8 cellular contexts compared by ENCODE assay signal in genomic region chr12:111446044-111446581, GRCh38. TPM values are rescaled to one million over a fixed set of nuclear protein-coding genes. Genes with fewer than 3 reads are reported as not detected.
DNase-seq lines count a peak whose midpoint lies in the region; ATAC-seq, FAIRE-seq and TF ChIP-seq lines count a peak whose summit lies in the region.

No MANE protein-coding gene starts in this region.

- H3K27me3 ChIP-seq in liver (ENCODE audit: control insufficient read depth in 4 of 4, insufficient read depth in 4 of 4, low read length in 3 of 4) (no peaks in the 10 kb centered on the region), HepG2 (ENCODE audit: control insufficient read depth in 1 of 2, insufficient read depth in 2 of 2, low read length in 2 of 2) (no peaks in the 10 kb centered on the region; a peak in 1 of 5 replicates), smooth muscle cell (ENCODE audit: low read depth) (no peaks in the 10 kb centered on the region)

- H4K20me1 ChIP-seq in HepG2 (ENCODE audit: insufficient read depth, low read length) (0 out of 2 replicates have a peak, but pooled peaks cover 5% of the 10 kb centered on the region), smooth muscle cell (ENCODE audit: low read depth) (peaks cover 79% of the 10 kb centered on the region)

- peaks cover 52% of the 10 kb centered on the region for H3F3A ChIP-seq in smooth muscle cell (ENCODE audit: low read depth)

- TF ChIP-seq POLR2A in HepG2 (IDR thresholded peaks at IDR 0.05; ENCODE audit: insufficient read depth in 1 of 2, low read depth in 2 of 2, low read length in 2 of 2), result 0 out of 4 replicates have a peak, but pooled peaks of 1 of the 2 experiments have one; percentile 3

- intact Hi-C loops in HepG2 (cut with micrococcal nuclease; ENCODE audit: unreplicated experiment) (no loop called here), left cardiac atrium (cut with DNase I) (no loop called here)

- CTCF ChIA-PET in HepG2 (lab: Yijun Ruan, JAX; ENCODE audit: low intra/inter-chr PET ratio, low total read pairs), result no interaction called here

- in situ Hi-C loops in HepG2 (cut with HindIII; ENCODE audit: extremely low pct_ligation_motif_present, low pct_unique_long_range_greater_than_20kb), result no loop called here

- no peaks in the 10 kb centered on the region for H3K79me2 ChIP-seq in HepG2 (ENCODE audit: insufficient read depth, low read length)
- H3K79me2 ChIP-seq in smooth muscle cell (ENCODE audit: low read depth), result peaks cover 21% of the 10 kb centered on the region

- ATAC-seq in HepG2 (no peak), left cardiac atrium (peak; percentile 19 to 30), GM18867 (IDR thresholded peaks at IDR 0.05; ENCODE audit: unreplicated experiment) (no peak), GM21526 (IDR thresholded peaks at IDR 0.05; ENCODE audit: low FRiP score, unreplicated experiment) (no peak)

- TF ChIP-seq CTCF in liver (IDR thresholded peaks at IDR 0.05; ENCODE audit: low read depth, low read length, missing input control) (no peak), HepG2 (CRISPR knock-in tag; IDR thresholded peaks at IDR 0.05) (no peak), VCaP (conservative IDR thresholded peaks at IDR 0.05) (no peak), smooth muscle cell (IDR thresholded peaks at IDR 0.05; ENCODE audit: borderline replicate concordance, insufficient read depth, poor library complexity, severe bottlenecking) (no peak)

- no peak for TF ChIP-seq EP300 in HepG2 (IDR thresholded peaks at IDR 0.05; ENCODE audit: low read depth in 2 of 2, low read length in 2 of 2)
- no peak for TF ChIP-seq EP300 in HepG2 (CRISPR knock-in tag; IDR thresholded peaks at IDR 0.05; ENCODE audit: borderline replicate concordance)

- BruUV-seq in HepG2 (replicated peaks; lab: Mats Ljungman, UMichigan), result no TSS peak

- DNase-seq in HepG2 (ENCODE audit: low spot score) (no peak), left cardiac atrium (peak; percentile 65), smooth muscle cell (lab: John Stamatoyannopoulos, UW; ENCODE audit: unreplicated experiment) (no peak)
- no peak for DNase-seq in stimulated activated CD4-positive, alpha-beta T cell treated with anti-CD3 and anti-CD28 coated beads, Interleukin-15, amount 100 ng/mL, for 24 hours

- H3K36me3 ChIP-seq in liver (ENCODE audit: control insufficient read depth in 4 of 4, insufficient read depth in 3 of 4, low read depth in 1 of 4, low read length in 3 of 4), result peaks cover 11 to 29% (median 24%) of the 10 kb centered on the region in 4 donors
- H3K36me3 ChIP-seq in HepG2 (replicated peaks in 1 of 2; ENCODE audit: control insufficient read depth in 1 of 2, insufficient read depth in 2 of 2, low read length in 2 of 2), result peaks cover 42 to 86% of the 10 kb centered on the region in 2 experiments
- H3K36me3 ChIP-seq in smooth muscle cell (ENCODE audit: low read depth), result no peaks in the 10 kb centered on the region

- peaks cover 14 to 32% (median 27%) of the 10 kb centered on the region in 4 donors for H3K4me1 ChIP-seq in liver (ENCODE audit: control insufficient read depth in 4 of 4, insufficient read depth in 4 of 4, low read length in 3 of 4)
- no peaks in the 10 kb centered on the region for H3K4me1 ChIP-seq in HepG2 (ENCODE audit: insufficient read depth, low read length)
- peaks cover 15% of the 10 kb centered on the region for H3K4me1 ChIP-seq in smooth muscle cell (ENCODE audit: low read depth)

- no peak overlapping the region for H3K4me2 ChIP-seq in HepG2 (ENCODE audit: low read depth, low read length)
- peak overlapping the region; percentile 18 for H3K4me2 ChIP-seq in smooth muscle cell

- H3K9me3 ChIP-seq in liver (ENCODE audit: control insufficient read depth in 4 of 4, low read length in 3 of 4) (no peaks in the 10 kb centered on the region), HepG2 (ENCODE audit: low read length) (no peaks in the 10 kb centered on the region), smooth muscle cell (replicated peaks; ENCODE audit: low read depth) (no peaks in the 10 kb centered on the region)

- POLR2A ChIA-PET in HepG2 (lab: Yijun Ruan, JAX), result no interaction called here

- peak in 1 of 2 donors; percentile 48 for TF ChIP-seq RAD21 in liver (IDR thresholded peaks at IDR 0.05)
- TF ChIP-seq RAD21 in HepG2 (CRISPR knock-in tag; IDR thresholded peaks at IDR 0.05), result no peak

- H3K27ac ChIP-seq in liver (ENCODE audit: low read depth in 1 of 2, low read length in 2 of 2) (peak overlapping the region; percentile 61 to 84), HepG2 (ENCODE audit: extremely low read length, insufficient read depth, low read length) (no peak overlapping the region), VCaP (peak overlapping the region; percentile 85), smooth muscle cell (ENCODE audit: low read depth) (peak overlapping the region; percentile 71)

- no peak for FAIRE-seq in HepG2 (lab: Jason Lieb, UNC)

- peak overlapping the region; percentile 3 to 57 for H3K9ac ChIP-seq in liver (ENCODE audit: low read depth in 1 of 2, low read length in 2 of 2)
- no peak overlapping the region for H3K9ac ChIP-seq in HepG2 (ENCODE audit: insufficient read depth, low read depth, low read length)
- no peak overlapping the region for H3K9ac ChIP-seq in smooth muscle cell (ENCODE audit: low read depth)

- H2AFZ ChIP-seq in HepG2 (ENCODE audit: low read length) (no peak overlapping the region), smooth muscle cell (ENCODE audit: low read depth) (no peak overlapping the region)

- H3K4me3 ChIP-seq in liver (ENCODE audit: low read depth in 1 of 3, low read length in 3 of 3) (no peak overlapping the region), HepG2 (replicated peaks in 1 of 3; ENCODE audit: insufficient read depth in 1 of 3, low read depth in 2 of 3, low read length in 3 of 3) (no peak overlapping the region), smooth muscle cell (no peak overlapping the region)

- WGBS in liver, result 31% methylated on average over 5 of the region's 5 CpGs
- 89% methylated on average over 3 of the region's 5 CpGs for WGBS in HepG2 (ENCODE audit: low lambda C conversion rate)
- WGBS in smooth muscle cell (ENCODE audit: low lambda C conversion rate), result 57% methylated on average over 5 of the region's 5 CpGs

TF ChIP-seq in liver, 16 proteins besides CTCF, POLR2A, EP300 and RAD21 (continues in another document):
- TF ChIP-seq GABPA (IDR thresholded peaks at IDR 0.05 in 1 of 2, conservative IDR thresholded peaks at IDR 0.05 in 1 of 2), result no peak
- TF ChIP-seq YY1 (IDR thresholded peaks at IDR 0.05), result peak; percentile 18
- peak; percentile 55 to 68 for TF ChIP-seq HNF4A (conservative IDR thresholded peaks at IDR 0.05)
- no peak for TF ChIP-seq FOXA1 (IDR thresholded peaks at IDR 0.05)
- no peak for TF ChIP-seq FOXA2 (IDR thresholded peaks at IDR 0.05)
- no peak for TF ChIP-seq MAX (IDR thresholded peaks at IDR 0.05)

TF ChIP-seq in HepG2, 621 proteins besides CTCF, POLR2A, EP300 and RAD21:
- no peak for TF ChIP-seq NCOA1 (CRISPR knock-in tag; IDR thresholded peaks at IDR 0.05)

RNA-seq across cellular contexts. Expression of gene SH2B3, which starts 40.4 kb away (rescaled TPM):
- 10 to 100 TPM; 10.7 to 18.7 TPM for total RNA-seq in liver
- 1 to 10 TPM; 4.4 to 6.9 TPM for polyA plus RNA-seq in liver
- total RNA-seq in HepG2 (2016; rRNA removed; fragmentation: Illumina TruSeq; extraction: Trizol), result 6.8 and 6.9 TPM in 2 replicates
- 3.0 and 4.5 TPM in 2 replicates for total RNA-seq in HepG2 (2016; cell fraction: cytosol; rRNA removed; fragmentation: Illumina TruSeq; extraction: Trizol; ENCODE audit: low read depth)
- 5.3 and 6.3 TPM in 2 replicates for total RNA-seq in HepG2 (2016; cell fraction: insoluble cytoplasmic fraction; rRNA removed; fragmentation: Illumina TruSeq; extraction: Trizol)
- 8.1 and 8.8 TPM in 2 replicates for total RNA-seq in HepG2 (2016; cell fraction: membrane; rRNA removed; fragmentation: Illumina TruSeq; extraction: Trizol)
- 3.3 and 4.2 TPM in 2 replicates for total RNA-seq in HepG2 (2016; cell fraction: nucleus; rRNA removed; fragmentation: Illumina TruSeq; extraction: Trizol)
- 6.8 and 7.1 TPM in 2 replicates for polyA plus RNA-seq in HepG2 (2011; rRNA removed)
- 5.9 and 7.0 TPM in 2 replicates for polyA plus RNA-seq in HepG2 (2011; cell fraction: cytosol; rRNA removed)
- polyA plus RNA-seq in HepG2 (2011; cell fraction: nucleus; rRNA removed), result 6.3 and 7.7 TPM in 2 replicates
- polyA plus RNA-seq in HepG2 (2012), result 5.1 and 9.2 TPM in 2 replicates
- polyA plus RNA-seq in HepG2 (2016; cell fraction: cytosol; fragmentation: Illumina TruSeq; extraction: Trizol; ENCODE audit: low read depth), result 0.99 and 1.3 TPM in 2 replicates
- 7.6 and 9.1 TPM in 2 replicates for polyA plus RNA-seq in HepG2 (2016; cell fraction: insoluble cytoplasmic fraction; fragmentation: Illumina TruSeq; extraction: Trizol; ENCODE audit: low read depth)
- 5.2 and 5.7 TPM in 2 replicates for polyA plus RNA-seq in HepG2 (2016; cell fraction: membrane; fragmentation: Illumina TruSeq; extraction: Trizol; ENCODE audit: low read depth)
- polyA plus RNA-seq in HepG2 (2016; cell fraction: nucleus; fragmentation: Illumina TruSeq; extraction: Trizol; ENCODE audit: insufficient read depth, low read depth), result 8.8 and 9.8 TPM in 2 replicates
- polyA minus RNA-seq in HepG2 (2011; rRNA and poly(A)+ RNA removed; ENCODE audit: low replicate concordance), result 2.2 and 11.4 TPM in 2 replicates
- 6.2 and 6.9 TPM in 2 replicates for polyA minus RNA-seq in HepG2 (2011; cell fraction: cytosol; rRNA and poly(A)+ RNA removed)
- 3.3 and 3.9 TPM in 2 replicates for polyA minus RNA-seq in HepG2 (2011; cell fraction: nucleus; rRNA and poly(A)+ RNA removed)
- 10 to 100 TPM; 27.1 to 39.6 TPM for total RNA-seq in left cardiac atrium
- 5.2 and 6.1 TPM in 2 replicates for total RNA-seq in smooth muscle cell
- polyA plus RNA-seq in smooth muscle cell, result 3.7 and 4.7 TPM in 2 replicates

Comparison
In these comparisons a context has a peak if more than half of its experiments do, and no peak if none do; other contexts are left out.
1. H3K9ac ChIP-seq: peak in liver (2 of 2); none in HepG2 (single experiment) and smooth muscle cell (single experiment).
2. ATAC-seq: peak in left cardiac atrium (2 of 2); none in HepG2 (single experiment), GM18867 (single experiment) and GM21526 (single experiment).